Comparison of ENCODE assay signal across 24 cellular contexts in the genomic region with DNA sequence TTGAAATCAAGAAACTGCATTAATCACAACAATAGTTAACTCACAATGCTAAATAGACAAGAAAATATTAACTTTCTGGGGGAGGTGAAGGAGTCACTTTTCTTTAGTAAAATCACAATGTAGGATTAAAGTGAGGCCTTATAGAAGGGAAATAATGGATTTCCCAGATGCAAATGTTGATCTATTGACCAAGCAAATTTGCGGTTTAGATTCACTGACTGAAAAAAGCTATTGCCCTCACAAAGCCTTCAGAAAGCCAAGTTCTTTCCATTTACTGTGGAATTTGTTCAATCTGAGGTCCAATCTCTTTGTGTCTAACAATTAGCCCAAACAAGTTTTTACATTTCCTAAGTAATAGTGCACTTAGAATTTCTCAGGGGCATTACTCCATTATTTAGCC.
"Had no signal": no experiment of that assay in that cellular context is flagged by ENCODE, and none has a peak within 500 bp of the region (broad histone marks: within the 10 kb centered on the region; RNA-seq: fewer than 3 reads in every experiment).

No MANE protein-coding gene starts in this region.

- ATAC-seq: effector memory CD8-positive, alpha-beta T cell; esophagus mucosa; gastrocnemius medialis; heart right ventricle; left cardiac atrium; left lung; left ventricle myocardium superior; lower lobe of right lung; mucosa of descending colon had no signal

- H3K27ac ChIP-seq: colonic mucosa, epithelial cell of prostate, esophagus squamous epithelium, gastrocnemius medialis, heart right ventricle, left lung, lower lobe of right lung had no signal

- H3K36me3 ChIP-seq: colonic mucosa, esophagus squamous epithelium, gastrocnemius medialis, heart right ventricle, left lung, lower lobe of right lung had no signal

- H3K27me3 Mint-ChIP-seq: dendritic cell treated with granulocyte-macrophage colony-stimulating factor and Interleukin-4, amounts not matched to agents 40 ng/mL and 50 ng/mL, for 4 days; effector memory CD8-positive, alpha-beta T cell had no signal

- H3K4me1 ChIP-seq: colonic mucosa, esophagus squamous epithelium, gastrocnemius medialis, heart right ventricle, left lung, lower lobe of right lung had no signal

- H3K4me3 ChIP-seq: colonic mucosa, esophagus squamous epithelium, gastrocnemius medialis, heart right ventricle, left lung, lower lobe of right lung, mucosa of descending colon had no signal

- H3K4me3 Mint-ChIP-seq: dendritic cell treated with granulocyte-macrophage colony-stimulating factor and Interleukin-4, amounts not matched to agents 40 ng/mL and 50 ng/mL, for 4 days; effector memory CD8-positive, alpha-beta T cell; endodermal cell; mesothelial cell of epicardium had no signal

- H3K27ac Mint-ChIP-seq: dendritic cell treated with granulocyte-macrophage colony-stimulating factor and Interleukin-4, amounts not matched to agents 40 ng/mL and 50 ng/mL, for 4 days; effector memory CD8-positive, alpha-beta T cell; endodermal cell; mesothelial cell of epicardium had no signal

- H3K9me3 ChIP-seq: colonic mucosa, esophagus squamous epithelium, gastrocnemius medialis, mucosa of descending colon had no signal

- DNase-seq: colonic mucosa; cortex of kidney; effector CD8-positive, alpha-beta T cell; effector memory CD8-positive, alpha-beta T cell; endodermal cell; erythroblast; esophagus squamous epithelium; foreskin fibroblast; foreskin melanocyte; gastrocnemius medialis; glutamatergic neuron; head of caudate nucleus; heart right ventricle; hippocampal formation; left cardiac atrium; left lung; left ventricle myocardium superior; lower lobe of right lung; mesenchymal stem cell; mucosa of descending colon had no signal

- H3K4me1 Mint-ChIP-seq: endodermal cell had no signal

- H3K27me3 ChIP-seq: colonic mucosa, esophagus squamous epithelium, gastrocnemius medialis, heart right ventricle, left lung had no signal
